Comparison of ENCODE assay signal across 21 cellular contexts in genomic region chr10:28312572-28312971, GRCh38.
"Had no signal": no experiment of that assay in that cellular context is flagged by ENCODE, and none has a peak within 500 bp of the region (broad histone marks: within the 10 kb centered on the region; RNA-seq: fewer than 3 reads in every experiment).

No MANE protein-coding gene starts in this region.

- H3K9me3 ChIP-seq: breast epithelium, heart left ventricle, neutrophil, transverse colon had no signal

- H3K4me1 ChIP-seq: breast epithelium, transverse colon had no signal

- H3K9me3 Mint-ChIP-seq: activated naive CD8-positive, alpha-beta T cell treated with anti-CD3 and anti-CD28 coated beads, Interleukin-2, amount 10 ng/mL, durations not matched to agents 7 days and 5 days; natural killer cell had no signal

- DNase-seq: activated CD4-positive, alpha-beta T cell treated with anti-CD3 and anti-CD28 coated beads for 4 hours; activated CD8-positive, alpha-beta memory T cell treated with anti-CD3 and anti-CD28 coated beads, Interleukin-2, amount 50 U/mL, for 48 hours; activated naive CD8-positive, alpha-beta T cell treated with anti-CD3 and anti-CD28 coated beads, Interleukin-2, amount 10 ng/mL, durations not matched to agents 7 days and 5 days; activated T-cell treated with anti-CD3 and anti-CD28 coated beads, Interleukin-2, amount 50 U/mL, for 72 hours; aorta; effector memory CD4-positive, alpha-beta T cell; heart left ventricle; mesendoderm; natural killer cell; right cardiac atrium; stimulated activated CD4-positive, alpha-beta T cell treated with anti-CD3 and anti-CD28 coated beads, Interleukin-4, amount 100 ng/mL, for 4 hours; stimulated activated CD8-positive, alpha-beta memory T cell treated with anti-CD3 and anti-CD28 coated beads, Interleukin-4, amount 100 ng/mL, for 48 hours; stimulated activated naive CD4-positive, alpha-beta T cell treated with Interleukin-2 at 50 U/mL for 16 hours; transverse colon; WERI-Rb-1 had no signal

- H3K27ac Mint-ChIP-seq: activated naive CD8-positive, alpha-beta T cell treated with anti-CD3 and anti-CD28 coated beads, Interleukin-2, amount 10 ng/mL, durations not matched to agents 7 days and 5 days; activated T-cell treated with anti-CD3 and anti-CD28 coated beads, Interleukin-2, amount 50 U/mL, for 72 hours; dendritic cell treated with granulocyte-macrophage colony-stimulating factor and Interleukin-4, amounts not matched to agents 40 ng/mL and 50 ng/mL, for 4 days; natural killer cell; progenitor cell of endocrine pancreas; T-helper 1 cell treated with Interleukin-12 subunit alpha and Interleukin-12 subunit beta and Interleukin-4 antibody, amounts not matched to agents 30 μg/mL and 1 μg/mL, for 36 hours had no signal

- H3K27me3 Mint-ChIP-seq: activated naive CD8-positive, alpha-beta T cell treated with anti-CD3 and anti-CD28 coated beads, Interleukin-2, amount 10 ng/mL, durations not matched to agents 7 days and 5 days; dendritic cell treated with granulocyte-macrophage colony-stimulating factor and Interleukin-4, amounts not matched to agents 40 ng/mL and 50 ng/mL, for 4 days had no signal

- H3K36me3 ChIP-seq: breast epithelium, heart left ventricle, neutrophil, transverse colon, WERI-Rb-1 had no signal

- H3K27me3 ChIP-seq: breast epithelium, neutrophil, transverse colon had no signal

- H3K4me3 Mint-ChIP-seq: activated naive CD8-positive, alpha-beta T cell treated with anti-CD3 and anti-CD28 coated beads, Interleukin-2, amount 10 ng/mL, durations not matched to agents 7 days and 5 days; activated T-cell treated with anti-CD3 and anti-CD28 coated beads, Interleukin-2, amount 50 U/mL, for 72 hours; dendritic cell treated with granulocyte-macrophage colony-stimulating factor and Interleukin-4, amounts not matched to agents 40 ng/mL and 50 ng/mL, for 4 days; natural killer cell; T-helper 1 cell treated with Interleukin-12 subunit alpha and Interleukin-12 subunit beta and Interleukin-4 antibody, amounts not matched to agents 30 μg/mL and 1 μg/mL, for 36 hours had no signal

- ATAC-seq: activated T-cell treated with anti-CD3 and anti-CD28 coated beads, Interleukin-2, amount 50 U/mL, for 72 hours; heart left ventricle; natural killer cell; right cardiac atrium had no signal

- H3K4me3 ChIP-seq: breast epithelium, heart left ventricle, smooth muscle cell, transverse colon had no signal

- H3K27ac ChIP-seq: breast epithelium, heart left ventricle, neutrophil, transverse colon, WERI-Rb-1 had no signal
